ENCODE assay signal across 20 cellular contexts in genomic region chr5:35745193-35745592, GRCh38.
"Had no signal": no experiment of that assay in that cellular context is flagged by ENCODE, and none has a peak within 500 bp of the region (broad histone marks: within the 10 kb centered on the region; RNA-seq: fewer than 3 reads in every experiment).

No MANE protein-coding gene starts in this region.

- H3K9me3 Mint-ChIP-seq: type B pancreatic cell had no signal

- H3K4me1 Mint-ChIP-seq: natural killer cell had no signal

- FAIRE-seq: kidney had no signal

- H3K4me3 Mint-ChIP-seq: activated CD8-positive, alpha-beta T cell treated with anti-CD3 and anti-CD28 coated beads, Interleukin-2, amount 10 ng/mL, durations not matched to agents 7 days and 5 days; activated naive CD4-positive, alpha-beta T cell treated with anti-CD3 and anti-CD28 coated beads, Interleukin-2, amount 50 U/mL, for 24 hours; dendritic cell treated with granulocyte-macrophage colony-stimulating factor and Interleukin-4, amounts not matched to agents 40 ng/mL and 50 ng/mL, for 4 days; natural killer cell; stimulated activated naive CD8-positive, alpha-beta T cell treated with anti-CD3 and anti-CD28 coated beads, Interleukin-15, Interleukin-2, amounts not matched to agents 100 ng/mL and 50 ng/mL, for 24 hours; type B pancreatic cell had no signal

- H3K27ac Mint-ChIP-seq: activated CD8-positive, alpha-beta T cell treated with anti-CD3 and anti-CD28 coated beads, Interleukin-2, amount 10 ng/mL, durations not matched to agents 7 days and 5 days; activated naive CD4-positive, alpha-beta T cell treated with anti-CD3 and anti-CD28 coated beads, Interleukin-2, amount 50 U/mL, for 24 hours; dendritic cell treated with granulocyte-macrophage colony-stimulating factor and Interleukin-4, amounts not matched to agents 40 ng/mL and 50 ng/mL, for 4 days; natural killer cell; stimulated activated naive CD8-positive, alpha-beta T cell treated with anti-CD3 and anti-CD28 coated beads, Interleukin-15, Interleukin-2, amounts not matched to agents 100 ng/mL and 50 ng/mL, for 24 hours; type B pancreatic cell had no signal

- DNase-seq: activated CD8-positive, alpha-beta T cell treated with anti-CD3 and anti-CD28 coated beads, Interleukin-2, amount 10 ng/mL, durations not matched to agents 7 days and 5 days; brain microvascular endothelial cell; effector memory CD4-positive, alpha-beta T cell; foreskin keratinocyte; glutamatergic neuron; hypothalamus; kidney; mucosa of descending colon; natural killer cell; posterior cingulate gyrus; stimulated activated CD4-positive, alpha-beta T cell treated with anti-CD3 and anti-CD28 coated beads, Interleukin-15, amount 100 ng/mL, for 24 hours; stimulated activated CD4-positive, alpha-beta T cell treated with anti-CD3 and anti-CD28 coated beads, Interleukin-4, amount 100 ng/mL, for 24 hours; SW 1271; T-helper 9 cell had no signal

- H3K27me3 Mint-ChIP-seq: activated naive CD4-positive, alpha-beta T cell treated with anti-CD3 and anti-CD28 coated beads, Interleukin-2, amount 50 U/mL, for 24 hours; dendritic cell treated with granulocyte-macrophage colony-stimulating factor and Interleukin-4, amounts not matched to agents 40 ng/mL and 50 ng/mL, for 4 days; stimulated activated naive CD8-positive, alpha-beta T cell treated with anti-CD3 and anti-CD28 coated beads, Interleukin-15, Interleukin-2, amounts not matched to agents 100 ng/mL and 50 ng/mL, for 24 hours; type B pancreatic cell had no signal

- ATAC-seq: activated CD8-positive, alpha-beta T cell treated with anti-CD3 and anti-CD28 coated beads, Interleukin-2, amount 10 ng/mL, durations not matched to agents 7 days and 5 days; foreskin keratinocyte; left lung; mucosa of descending colon; natural killer cell; right cardiac atrium had no signal

- H3K36me3 Mint-ChIP-seq: type B pancreatic cell had no signal
